21 cellular contexts compared by ENCODE assay signal in the genomic region with DNA sequence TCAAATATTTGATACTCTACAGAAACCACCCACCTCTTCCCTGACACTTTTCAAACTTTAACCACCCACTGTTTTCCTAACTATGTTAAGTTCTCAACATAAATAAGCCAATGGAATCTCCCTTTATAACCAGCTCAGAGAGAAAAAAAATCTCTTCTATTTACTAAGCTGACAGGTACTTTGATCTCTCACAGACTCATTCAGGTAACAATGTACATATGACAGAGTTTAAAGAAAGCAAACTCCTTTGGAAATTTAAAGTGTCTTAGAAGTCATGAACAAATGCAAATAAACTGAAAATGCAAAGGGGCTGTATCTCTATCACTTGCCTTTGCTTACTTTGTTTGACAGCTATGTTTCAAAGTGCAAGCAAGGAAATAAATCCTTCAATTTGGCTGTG.
DNase-seq lines count a peak whose midpoint lies in the region; ATAC-seq and TF ChIP-seq lines count a peak whose summit lies in the region.
"Had no signal": no experiment of that assay in that cellular context is flagged by ENCODE, and none has a peak within 500 bp of the region (broad histone marks: within the 10 kb centered on the region; RNA-seq: fewer than 3 reads in every experiment).

No MANE protein-coding gene starts in this region.

- H3K9me3 ChIP-seq in OCI-LY7 (ENCODE audit: low read length) = peaks cover 53% of the 10 kb centered on the region
- no peaks in the 10 kb centered on the region; the same call in 1 of the 2 replicates for H3K9me3 ChIP-seq in iPS-20b (ENCODE audit: insufficient read depth, low read depth, low read length)
- H3K9me3 ChIP-seq in upper lobe of right lung = no peaks in the 10 kb centered on the region
- H3K9me3 ChIP-seq: A549, heart left ventricle, prostate gland, testis had no signal

- H3K4me1 Mint-ChIP-seq in activated T-cell treated with anti-CD3 and anti-CD28 coated beads, Interleukin-2, amount 50 U/mL, for 24 hours (ENCODE audit: low read depth) = peaks cover 77% of the 10 kb centered on the region
- H3K4me1 Mint-ChIP-seq in stimulated activated naive CD8-positive, alpha-beta T cell treated with anti-CD3 and anti-CD28 coated beads, Interleukin-15, amount 100 ng/mL, for 72 hours = peaks cover 65% of the 10 kb centered on the region

- no peaks in the 10 kb centered on the region for H3K9me2 ChIP-seq in OCI-LY7 (ENCODE audit: insufficient read depth, low read length)

- POLR2A ChIA-PET in OCI-LY7 (lab: Charles Lee) = interaction anchor here (0.6 to 4.3 kb wide), 18 partner anchors 9 to 653 kb away, joined by 3 to 17 read pairs (median 4); no protein-coding TSS in a partner anchor

- CTCF ChIA-PET in OCI-LY7 (lab: Charles Lee; ENCODE audit: unreplicated experiment) = no interaction called here

- H3K4me2 ChIP-seq in OCI-LY7 (ENCODE audit: low read length) = peak overlapping the region; percentile 89; the same call in 1 of the 2 replicates
- H3K4me2 ChIP-seq: A549; BLaER1 treated with 17β-estradiol and CSF1 and Interleukin-3, amounts not matched to agents 10 nM and 100 nM; smooth muscle cell had no signal

- peaks cover 35% of the 10 kb centered on the region for H3K36me3 Mint-ChIP-seq in activated T-cell treated with anti-CD3 and anti-CD28 coated beads, Interleukin-2, amount 50 U/mL, for 24 hours (ENCODE audit: low read depth)

- H3K27me3 ChIP-seq in iPS-20b (ENCODE audit: insufficient read depth, low read length) = no peaks in the 10 kb centered on the region
- H3K27me3 ChIP-seq in upper lobe of right lung = no peaks in the 10 kb centered on the region
- H3K27me3 ChIP-seq: BLaER1 treated with 17β-estradiol and CSF1 and Interleukin-3, amounts not matched to agents 10 nM and 100 nM; heart left ventricle; testis had no signal

- DNase-seq in activated T-cell treated with anti-CD3 and anti-CD28 coated beads, Interleukin-2, amount 50 U/mL, for 24 hours = no peak
- DNase-seq in activated T-cell treated with anti-CD3 and anti-CD28 coated beads for 4 hours (no peak), OCI-LY7 (ENCODE audit: low spot score) (no peak), upper lobe of right lung (no peak)
- no peak for DNase-seq in stimulated activated naive CD8-positive, alpha-beta T cell treated with anti-CD3 and anti-CD28 coated beads, Interleukin-15, amount 100 ng/mL, for 72 hours
- DNase-seq: anterior cingulate cortex; DMS79; mesenchymal stem cell; NCI-H1930; nephron progenitor cell; stimulated activated CD8-positive, alpha-beta memory T cell treated with anti-CD3 and anti-CD28 coated beads, Interleukin-4, amount 100 ng/mL, for 48 hours; testis had no signal

- H3K4me3 ChIP-seq in OCI-LY7 (ENCODE audit: low read depth, low read length, poor library complexity, severe bottlenecking) = no peak overlapping the region
- H3K4me3 ChIP-seq in iPS-20b (ENCODE audit: low read length) = 0 out of 2 replicates have a peak overlapping the region, but pooled peaks have one; percentile 7
- no peak overlapping the region for H3K4me3 ChIP-seq in upper lobe of right lung
- H3K4me3 ChIP-seq: A549; BLaER1 treated with 17β-estradiol and CSF1 and Interleukin-3, amounts not matched to agents 10 nM and 100 nM; heart left ventricle; prostate gland; smooth muscle cell; testis had no signal

- H3K36me3 ChIP-seq in OCI-LY7 (ENCODE audit: insufficient read depth, low read length) = peaks cover 54% of the 10 kb centered on the region
- no peaks in the 10 kb centered on the region for H3K36me3 ChIP-seq in iPS-20b (ENCODE audit: insufficient read depth, low read depth, low read length)
- H3K36me3 ChIP-seq in upper lobe of right lung = no peaks in the 10 kb centered on the region
- H3K36me3 ChIP-seq: heart left ventricle, prostate gland had no signal

- no peak for TF ChIP-seq CTCF in OCI-LY7 (conservative IDR thresholded peaks at IDR 0.05; ENCODE audit: low read length)
- no peak for TF ChIP-seq CTCF in upper lobe of right lung (IDR thresholded peaks at IDR 0.05)

- H4K20me1 ChIP-seq in OCI-LY7 (ENCODE audit: insufficient read depth, low read length) = no peaks in the 10 kb centered on the region
- H4K20me1 ChIP-seq: BLaER1 treated with 17β-estradiol and CSF1 and Interleukin-3, amounts not matched to agents 10 nM and 100 nM had no signal

- no TSS peak for BruUV-seq in OCI-LY7 (replicated peaks; lab: Mats Ljungman, UMichigan)

- intact Hi-C loops in OCI-LY7 (cut with micrococcal nuclease; ENCODE audit: unreplicated experiment) (loop anchor here (10.0 kb wide), 1 partner anchor 260 kb away; no protein-coding TSS in a partner anchor), upper lobe of right lung (cut with DNase I) (no loop called here)

- peak overlapping the region; percentile 26 for H3K4me3 Mint-ChIP-seq in activated T-cell treated with anti-CD3 and anti-CD28 coated beads, Interleukin-2, amount 50 U/mL, for 24 hours
- H3K4me3 Mint-ChIP-seq in stimulated activated naive CD8-positive, alpha-beta T cell treated with anti-CD3 and anti-CD28 coated beads, Interleukin-15, amount 100 ng/mL, for 72 hours = peak overlapping the region; percentile 5 to 35
- H3K4me3 Mint-ChIP-seq: nephron progenitor cell had no signal

- no peaks in the 10 kb centered on the region for H3K27me3 Mint-ChIP-seq in activated T-cell treated with anti-CD3 and anti-CD28 coated beads, Interleukin-2, amount 50 U/mL, for 24 hours
- no peaks in the 10 kb centered on the region for H3K27me3 Mint-ChIP-seq in stimulated activated naive CD8-positive, alpha-beta T cell treated with anti-CD3 and anti-CD28 coated beads, Interleukin-15, amount 100 ng/mL, for 72 hours

- no peak overlapping the region for H2AFZ ChIP-seq in OCI-LY7 (ENCODE audit: low read length)

- no peak for ATAC-seq in stimulated activated naive CD8-positive, alpha-beta T cell treated with anti-CD3 and anti-CD28 coated beads, Interleukin-15, amount 100 ng/mL, for 72 hours
- ATAC-seq in HG03280 (IDR thresholded peaks at IDR 0.05; ENCODE audit: unreplicated experiment) (no peak), GM21367 (IDR thresholded peaks at IDR 0.05; ENCODE audit: unreplicated experiment) (no peak), upper lobe of right lung (no peak)
- ATAC-seq: A549 had no signal

- H3K79me2 ChIP-seq in OCI-LY7 (ENCODE audit: insufficient read depth, low read depth, low read length) = peaks cover 32% of the 10 kb centered on the region; the same call in 1 of the 2 replicates

- peak overlapping the region; percentile 70 for H3K27ac Mint-ChIP-seq in activated T-cell treated with anti-CD3 and anti-CD28 coated beads, Interleukin-2, amount 50 U/mL, for 24 hours
- H3K27ac Mint-ChIP-seq in stimulated activated naive CD8-positive, alpha-beta T cell treated with anti-CD3 and anti-CD28 coated beads, Interleukin-15, amount 100 ng/mL, for 72 hours = no peak overlapping the region
- H3K27ac Mint-ChIP-seq: nephron progenitor cell had no signal

- H3K4me1 ChIP-seq in OCI-LY7 (ENCODE audit: insufficient read depth, low read length, poor library complexity, severe bottlenecking) (peaks cover 48% of the 10 kb centered on the region), iPS-20b (ENCODE audit: insufficient read depth, low read length) (peaks cover 34% of the 10 kb centered on the region; the same call in 1 of the 2 replicates), upper lobe of right lung (no peaks in the 10 kb centered on the region)
- H3K4me1 ChIP-seq: A549, prostate gland, testis had no signal

- H3K9me3 Mint-ChIP-seq in activated T-cell treated with anti-CD3 and anti-CD28 coated beads, Interleukin-2, amount 50 U/mL, for 24 hours = peaks cover 10% of the 10 kb centered on the region
- H3K9me3 Mint-ChIP-seq in stimulated activated naive CD8-positive, alpha-beta T cell treated with anti-CD3 and anti-CD28 coated beads, Interleukin-15, amount 100 ng/mL, for 72 hours = peaks cover 30 to 31% of the 10 kb centered on the region in 2 donors

- H3K27ac ChIP-seq in OCI-LY7 (ENCODE audit: low read depth, low read length, poor library complexity, severe bottlenecking) (no peak overlapping the region), iPS-20b (ENCODE audit: low read length) (no peak overlapping the region), upper lobe of right lung (no peak overlapping the region)
- H3K27ac ChIP-seq: A549; BLaER1 treated with 17β-estradiol and CSF1 and Interleukin-3, amounts not matched to agents 10 nM and 100 nM; heart left ventricle; prostate gland; testis; VCaP had no signal

- no peak overlapping the region for H3K9ac ChIP-seq in iPS-20b (ENCODE audit: low read depth, low read length)
- H3K9ac ChIP-seq: BLaER1 treated with 17β-estradiol and CSF1 and Interleukin-3, amounts not matched to agents 10 nM and 100 nM had no signal
